Comparison of ENCODE assay signal across 30 cellular contexts in genomic region chr4:9820343-9820742, GRCh38. TPM values are rescaled to one million over a fixed set of nuclear protein-coding genes. Genes with fewer than 3 reads are reported as not detected.
"Had no signal": no experiment of that assay in that cellular context is flagged by ENCODE, and none has a peak within 500 bp of the region (broad histone marks: within the 10 kb centered on the region; RNA-seq: fewer than 3 reads in every experiment).

No MANE protein-coding gene starts in this region.

- DNase-seq: stimulated activated CD4-positive, alpha-beta T cell treated with anti-CD3 and anti-CD28 coated beads, Interleukin-2, amount 100 ng/mL, for 48 hours; stimulated activated CD4-positive, alpha-beta T cell treated with anti-CD3 and anti-CD28 coated beads, Interleukin-4, amount 100 ng/mL, for 1 hour; stimulated activated CD4-positive, alpha-beta T cell treated with anti-CD3 and anti-CD28 coated beads, Interleukin-4, amount 100 ng/mL, for 24 hours; stimulated activated CD4-positive, alpha-beta T cell treated with anti-CD3 and anti-CD28 coated beads, Interleukin-4, amount 100 ng/mL, for 4 hours; stimulated activated CD8-positive, alpha-beta memory T cell treated with anti-CD3 and anti-CD28 coated beads, Interleukin-4, amount 100 ng/mL, for 48 hours; stimulated activated naive B cell treated with anti-CD40 and anti-IgM and Interleukin-4, amounts not matched to agents 10 μg/mL and 1 μg/mL and 100 μg/mL, for 72 hours; stimulated activated naive CD4-positive, alpha-beta T cell; stimulated activated naive CD4-positive, alpha-beta T cell treated with Interleukin-2 at 50 U/mL for 16 hours; stimulated activated naive CD8-positive, alpha-beta T cell treated with anti-CD3 and anti-CD28 coated beads, Interleukin-15, amount 100 ng/mL, for 72 hours; stimulated activated naive CD8-positive, alpha-beta T cell treated with anti-CD3 and anti-CD28 coated beads, Interleukin-15, Interleukin-2, amounts not matched to agents 100 U/mL and 50 U/mL, for 24 hours; stomach; substantia nigra; testis; thyroid gland; tibial artery; transverse colon; trophoblast cell; upper lobe of left lung; upper lobe of right lung; uterus had no signal

- FAIRE-seq: urothelium cell line had no signal

- H3K4me1 ChIP-seq: stomach, suprapubic skin, testis, thyroid gland, tibial artery, tibial nerve, transverse colon, upper lobe of left lung, upper lobe of right lung, uterus, vagina had no signal

- H3K27me3 ChIP-seq: stomach, suprapubic skin, testis, thyroid gland, tibial artery, tibial nerve, transverse colon, upper lobe of left lung, uterus, vagina had no signal

- H3K27ac ChIP-seq: stomach, suprapubic skin, testis, thoracic aorta, thyroid gland, tibial artery, tibial nerve, transverse colon, upper lobe of left lung, upper lobe of right lung, uterus, vagina had no signal

- H3K36me3 ChIP-seq: stomach, suprapubic skin, thoracic aorta, thyroid gland, tibial artery, tibial nerve, transverse colon, upper lobe of left lung, upper lobe of right lung, uterus, vagina had no signal

- ATAC-seq: stimulated activated effector memory CD8-positive, alpha-beta T cell treated with anti-CD3 and anti-CD28 coated beads, Interleukin-12 subunit alpha, Interleukin-12 subunit beta, amount 100 ng/mL, for 72 hours; stimulated activated memory B cell treated with anti-CD40 and anti-IgM and Interleukin-4, amounts not matched to agents 10 μg/mL and 1 μg/mL and 100 μg/mL, for 72 hours; stimulated activated naive B cell treated with anti-CD40 and anti-IgM and Interleukin-4, amounts not matched to agents 10 μg/mL and 1 μg/mL and 100 μg/mL, for 72 hours; stimulated activated naive CD8-positive, alpha-beta T cell treated with anti-CD3 and anti-CD28 coated beads, Interleukin-15, amount 100 ng/mL, for 72 hours; stimulated activated naive CD8-positive, alpha-beta T cell treated with anti-CD3 and anti-CD28 coated beads, Interleukin-15, Interleukin-2, amounts not matched to agents 100 U/mL and 50 U/mL, for 24 hours; upper lobe of right lung had no signal

- H3K9me3 ChIP-seq: stomach, suprapubic skin, testis, thoracic aorta, thyroid gland, tibial artery, transverse colon, upper lobe of left lung, upper lobe of right lung, uterus, vagina had no signal

- H3K4me3 ChIP-seq: stomach, suprapubic skin, testis, thoracic aorta, thyroid gland, tibial artery, tibial nerve, transverse colon, upper lobe of left lung, upper lobe of right lung, uterus, vagina had no signal

RNA-seq across cellular contexts. Expression of gene DRD5, which starts 38.9 kb away (rescaled TPM):
- total RNA-seq: stomach, subcutaneous adipose tissue, suprapubic skin, thoracic aorta, thyroid gland, tibial nerve, transverse colon, upper lobe of left lung, upper lobe of right lung, ureter, uterus, vagina had no signal
- polyA plus RNA-seq: urinary bladder had no signal
